ENCODE assay signal across 8 cellular contexts in the genomic region with DNA sequence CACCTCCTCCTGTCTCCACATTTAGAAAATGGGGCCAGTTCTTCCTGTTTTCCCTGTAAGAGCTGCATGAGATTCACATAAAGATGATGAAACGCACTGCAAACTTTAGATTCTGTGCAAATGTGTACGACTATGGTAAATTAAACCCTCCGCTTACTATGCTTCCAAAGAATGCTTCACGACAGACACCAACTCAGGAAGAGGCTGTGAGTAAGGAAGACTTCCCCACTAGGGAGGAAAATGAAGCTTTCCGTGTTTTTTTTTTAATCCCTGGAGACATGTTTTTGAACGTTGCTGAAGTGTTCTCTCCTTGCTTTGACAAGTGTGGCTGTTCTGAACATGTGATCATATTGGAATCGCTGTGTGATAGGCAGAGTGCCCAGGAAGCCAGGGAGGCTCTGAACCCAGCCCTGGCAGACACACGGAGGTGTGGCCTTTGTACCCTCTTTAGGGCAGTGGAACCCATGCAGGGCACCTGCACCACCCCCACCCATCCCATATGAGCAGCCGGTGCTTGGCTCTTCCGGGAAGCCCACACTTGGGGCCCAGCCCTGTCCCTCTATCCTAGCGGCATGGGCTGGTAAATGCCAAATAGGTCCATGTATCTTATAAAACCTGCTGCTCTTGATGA. TPM values are rescaled to one million over a fixed set of nuclear protein-coding genes. Genes with fewer than 3 reads are reported as not detected.
DNase-seq lines count a peak whose midpoint lies in the region; ATAC-seq and TF ChIP-seq lines count a peak whose summit lies in the region.

No MANE protein-coding gene starts in this region.

- no peak overlapping the region for H3K9ac ChIP-seq in neural progenitor cell

- H3K27ac Mint-ChIP-seq in neural progenitor cell = peak overlapping the region; percentile 6

- H3K27me3 ChIP-seq in SJSA1 (replicated peaks) (no peaks in the 10 kb centered on the region), neural progenitor cell (peaks cover 17% of the 10 kb centered on the region)

- H3K4me1 ChIP-seq in SJSA1 (replicated peaks) (peaks cover 57% of the 10 kb centered on the region), neural progenitor cell (no peaks in the 10 kb centered on the region)

- H2AFZ ChIP-seq in neural progenitor cell (replicated peaks) = no peak overlapping the region

- peaks cover 12% of the 10 kb centered on the region for H3K79me2 ChIP-seq in neural progenitor cell (ENCODE audit: low read depth)

- H3K27ac ChIP-seq in SJSA1 (peak overlapping the region; percentile 75), coronary artery (peak overlapping the region in 1 of 2 donors; percentile 54), neural progenitor cell (no peak overlapping the region)

- TF ChIP-seq CTCF in coronary artery (IDR thresholded peaks at IDR 0.05) = no peak
- no peak for TF ChIP-seq CTCF in neural progenitor cell (IDR thresholded peaks at IDR 0.05)

- no peaks in the 10 kb centered on the region for H3K4me1 Mint-ChIP-seq in neural progenitor cell

- H4K20me1 ChIP-seq in neural progenitor cell (ENCODE audit: low read depth) = peaks cover 17% of the 10 kb centered on the region

- ATAC-seq in HG02759 (IDR thresholded peaks at IDR 0.05; ENCODE audit: unreplicated experiment) (no peak), GM18858 (IDR thresholded peaks at IDR 0.05; ENCODE audit: unreplicated experiment) (no peak), HG03457 (IDR thresholded peaks at IDR 0.05; ENCODE audit: unreplicated experiment) (no peak)

- H3K36me3 ChIP-seq in SJSA1 (no peaks in the 10 kb centered on the region; the same call in 1 of the 2 replicates), neural progenitor cell (no peaks in the 10 kb centered on the region)

- H3K27me3 Mint-ChIP-seq in neural progenitor cell (ENCODE audit: insufficient read depth, low read depth) = no peaks in the 10 kb centered on the region

- no peak overlapping the region for H3K4me2 ChIP-seq in neural progenitor cell

- H3K9me3 ChIP-seq in SJSA1 (replicated peaks) (no peaks in the 10 kb centered on the region), neural progenitor cell (ENCODE audit: low read depth) (no peaks in the 10 kb centered on the region)

- no peak overlapping the region for H3K4me3 Mint-ChIP-seq in neural progenitor cell

- H3K9me3 Mint-ChIP-seq in neural progenitor cell = no peaks in the 10 kb centered on the region

- DNase-seq in ELR (ENCODE audit: low read depth) (peak; percentile 79), SJSA1 (ENCODE audit: low read depth in 1 of 2, low spot score in 2 of 2) (peak in 1 of 2 experiments; percentile 49), coronary artery (ENCODE audit: low spot score) (peak; percentile 63), neural progenitor cell (ENCODE audit: low spot score) (no peak), NCI-H82 treated with DMSO at 0.1 percent for 48 hours (lab: John Stamatoyannopoulos, UW; ENCODE audit: unreplicated experiment) (no peak)

- H3F3A ChIP-seq in neural progenitor cell (ENCODE audit: low read depth) = no peaks in the 10 kb centered on the region

- no peaks in the 10 kb centered on the region for H3K36me3 Mint-ChIP-seq in neural progenitor cell

- H3K4me3 ChIP-seq in SJSA1 (peak overlapping the region; percentile 11; the same call in 1 of the 2 replicates), coronary artery (peak overlapping the region; percentile 11), neural progenitor cell (no peak overlapping the region)

RNA-seq across cellular contexts. Expression of a gene that starts 7.5 kb away (rescaled TPM):
- 8.3 and 11.5 TPM in 2 replicates for total RNA-seq in SJSA1 (2014; rRNA removed; shearing (Covaris generic))
- 0.03 and 0.06 TPM in 2 replicates for total RNA-seq in neural progenitor cell (ENCODE audit: low replicate concordance)

RNA-seq across cellular contexts. Expression of a gene that starts 10.9 kb away (rescaled TPM):
- 56.2 and 82.3 TPM in 2 replicates for total RNA-seq in SJSA1 (2014; rRNA removed; shearing (Covaris generic))
- 71.8 and 99.9 TPM in 2 replicates for total RNA-seq in neural progenitor cell (ENCODE audit: low replicate concordance)

Comparison
In these comparisons a context has a peak if more than half of its experiments do, and no peak if none do; other contexts are left out.
1. DNase-seq: peak in ELR (single experiment) and coronary artery (single experiment); none in neural progenitor cell (single experiment) and NCI-H82 treated with DMSO at 0.1 percent for 48 hours (single experiment).